ENCODE assay signal across 17 cellular contexts in the genomic region with DNA sequence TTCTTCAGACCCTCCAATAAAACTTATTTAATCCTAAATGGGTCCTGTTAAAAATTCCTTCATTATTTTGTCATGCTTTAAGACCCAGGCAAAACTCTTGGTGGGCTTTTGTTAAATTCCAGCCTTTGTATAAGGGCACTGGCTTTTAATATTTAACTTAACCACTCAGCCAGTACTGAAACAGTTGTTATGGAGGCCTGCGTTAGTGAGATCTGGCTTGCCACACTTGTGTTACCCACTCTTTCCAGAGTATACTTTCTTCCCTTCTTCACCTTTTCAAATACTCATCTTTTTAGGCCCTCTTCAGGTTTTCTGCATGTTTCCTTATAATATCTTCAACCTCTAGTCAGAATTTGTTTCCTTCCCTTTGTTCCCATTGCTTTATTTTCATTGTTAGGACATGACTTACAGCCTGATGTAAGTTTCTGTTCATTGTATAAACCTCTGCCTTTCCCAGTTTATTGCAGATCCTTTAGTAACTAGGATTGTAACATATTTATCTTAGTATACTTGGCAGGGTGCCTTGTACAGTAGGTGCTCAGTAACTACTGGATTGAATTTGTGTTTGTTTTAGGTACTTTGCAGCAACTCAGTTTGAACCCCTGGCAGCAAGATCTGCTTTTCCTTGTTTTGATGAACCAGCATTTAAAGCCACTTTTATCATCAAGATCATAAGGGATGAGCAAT. TPM values are rescaled to one million over a fixed set of nuclear protein-coding genes. Genes with fewer than 3 reads are reported as not detected.
A peak's percentile ranks its signal among the peaks of the same experiment; 100 is the strongest.
DNase-seq lines count a peak whose midpoint lies in the region; ATAC-seq, FAIRE-seq and TF ChIP-seq lines count a peak whose summit lies in the region.
"Had no signal": no experiment of that assay in that cellular context is flagged by ENCODE, and none has a peak within 500 bp of the region (broad histone marks: within the 10 kb centered on the region; RNA-seq: fewer than 3 reads in every experiment).

No MANE protein-coding gene starts in this region.

- H3K4me3 Mint-ChIP-seq in naive thymus-derived CD4-positive, alpha-beta T cell, result no peak overlapping the region
- H3K4me3 Mint-ChIP-seq: CD4-positive, alpha-beta T cell; effector memory CD8-positive, alpha-beta T cell; neural progenitor cell; stimulated activated naive CD8-positive, alpha-beta T cell treated with anti-CD3 and anti-CD28 coated beads, Interleukin-15, amount 100 ng/mL, for 72 hours had no signal

- H3K4me1 ChIP-seq in naive thymus-derived CD4-positive, alpha-beta T cell (ENCODE audit: control insufficient read depth in 2 of 2, insufficient read depth in 2 of 2, low read length in 2 of 2), result no peaks in the 10 kb centered on the region

- no peak overlapping the region for H3K27ac ChIP-seq in naive thymus-derived CD4-positive, alpha-beta T cell (ENCODE audit: low read depth, low read length)
- H3K27ac ChIP-seq: GM23248, neural progenitor cell had no signal

- peak overlapping the region in 5 of 9 donors; percentile 2 to 28 (median 7) for H3K27ac Mint-ChIP-seq in naive thymus-derived CD4-positive, alpha-beta T cell
- H3K27ac Mint-ChIP-seq: neural progenitor cell had no signal

- no peak for FAIRE-seq in urothelium cell line (lab: Jason Lieb, UNC)
- FAIRE-seq: astrocyte had no signal

- POLR2A ChIA-PET in naive thymus-derived CD4-positive, alpha-beta T cell (lab: Charles Lee), result no interaction called here

- intact Hi-C loops in naive thymus-derived CD4-positive, alpha-beta T cell (cut with micrococcal nuclease), result no loop called here

- DNase-seq in EH (ENCODE audit: low read depth) (peak; percentile 21), NCI-H69 (lab: John Stamatoyannopoulos, UW) (peak; percentile 17), fibroblast of the aortic adventitia (ENCODE audit: low read depth) (peak; percentile 59), urothelium cell line (ENCODE audit: low spot score) (no peak), amniotic stem cell (lab: John Stamatoyannopoulos, UW) (no peak)
- no peak for DNase-seq in naive thymus-derived CD4-positive, alpha-beta T cell
- DNase-seq: CD4-positive, alpha-beta T cell; effector memory CD8-positive, alpha-beta T cell; GM23248; Karpas-422; NCI-H2029 treated with DMSO at 0.1 percent for 48 hours; RPMI8226; stimulated activated naive CD8-positive, alpha-beta T cell treated with anti-CD3 and anti-CD28 coated beads, Interleukin-15, amount 100 ng/mL, for 72 hours had no signal

- CTCF ChIA-PET in naive thymus-derived CD4-positive, alpha-beta T cell (lab: Charles Lee), result no interaction called here

- peaks cover 28 to 72% (median 62%) of the 10 kb centered on the region in 7 donors for H3K4me1 Mint-ChIP-seq in naive thymus-derived CD4-positive, alpha-beta T cell

- H3K27me3 ChIP-seq in naive thymus-derived CD4-positive, alpha-beta T cell (ENCODE audit: control insufficient read depth in 2 of 2, insufficient read depth in 2 of 2, low read length in 2 of 2), result no peaks in the 10 kb centered on the region
- H3K27me3 ChIP-seq: neural progenitor cell had no signal

- peaks cover 9 to 30% (median 23%) of the 10 kb centered on the region in 5 donors for H3K36me3 Mint-ChIP-seq in naive thymus-derived CD4-positive, alpha-beta T cell

- H3K27me3 Mint-ChIP-seq in naive thymus-derived CD4-positive, alpha-beta T cell, result no peaks in the 10 kb centered on the region
- H3K27me3 Mint-ChIP-seq: CD4-positive, alpha-beta T cell; effector memory CD8-positive, alpha-beta T cell; stimulated activated naive CD8-positive, alpha-beta T cell treated with anti-CD3 and anti-CD28 coated beads, Interleukin-15, amount 100 ng/mL, for 72 hours had no signal

- H3K4me3 ChIP-seq in fibroblast of the aortic adventitia (ENCODE audit: low read depth, low read length), result no peak overlapping the region
- no peak overlapping the region for H3K4me3 ChIP-seq in naive thymus-derived CD4-positive, alpha-beta T cell (ENCODE audit: low read length)
- H3K4me3 ChIP-seq: GM23248, neural progenitor cell had no signal

- H3K36me3 ChIP-seq in naive thymus-derived CD4-positive, alpha-beta T cell (ENCODE audit: control insufficient read depth in 2 of 3, insufficient read depth in 3 of 3, low read length in 3 of 3), result peaks cover 6 to 26% (median 6%) of the 10 kb centered on the region in 3 experiments
- H3K36me3 ChIP-seq: neural progenitor cell had no signal

- TF ChIP-seq CTCF in fibroblast of the aortic adventitia (IDR thresholded peaks at IDR 0.05; ENCODE audit: insufficient read depth, low read length), result no peak

- H3K9me3 ChIP-seq in naive thymus-derived CD4-positive, alpha-beta T cell (ENCODE audit: control insufficient read depth in 2 of 3, low read length in 3 of 3), result no peaks in the 10 kb centered on the region

- ATAC-seq in naive thymus-derived CD4-positive, alpha-beta T cell, result no peak
- ATAC-seq in HG03442 (IDR thresholded peaks at IDR 0.05; ENCODE audit: unreplicated experiment), result no peak
- ATAC-seq in GM21381 (IDR thresholded peaks at IDR 0.05; ENCODE audit: unreplicated experiment), result no peak
- ATAC-seq: effector memory CD8-positive, alpha-beta T cell; stimulated activated naive CD8-positive, alpha-beta T cell treated with anti-CD3 and anti-CD28 coated beads, Interleukin-15, amount 100 ng/mL, for 72 hours had no signal

- H3K9me3 Mint-ChIP-seq in naive thymus-derived CD4-positive, alpha-beta T cell, result no peaks in the 10 kb centered on the region
- H3K9me3 Mint-ChIP-seq: CD4-positive, alpha-beta T cell; effector memory CD8-positive, alpha-beta T cell; neural progenitor cell; stimulated activated naive CD8-positive, alpha-beta T cell treated with anti-CD3 and anti-CD28 coated beads, Interleukin-15, amount 100 ng/mL, for 72 hours had no signal

RNA-seq across cellular contexts. Expression of gene LNPEP, which starts 48.8 kb away (rescaled TPM):
- 18.8 and 46.3 TPM in 2 replicates for total RNA-seq in fibroblast of the aortic adventitia (ENCODE audit: low replicate concordance)
- 100 to 1,000 TPM in 1 of 5 experiments, 10 to 100 TPM in 4; 82.4 to 109 (median 88.8) TPM for total RNA-seq in naive thymus-derived CD4-positive, alpha-beta T cell
- polyA plus RNA-seq in naive thymus-derived CD4-positive, alpha-beta T cell, result 10 to 100 TPM; 53.2 to 54.5 TPM

Comparison
In these comparisons a context has a peak if more than half of its experiments do, and no peak if none do; other contexts are left out.
1. DNase-seq: peak in EH (single experiment), NCI-H69 (single experiment) and fibroblast of the aortic adventitia (single experiment); none in naive thymus-derived CD4-positive, alpha-beta T cell (0 of 9), urothelium cell line (single experiment) and amniotic stem cell (single experiment).